ENCODE assay signal across 8 cellular contexts in genomic region chr6:131182991-131183425, GRCh38. TPM values are rescaled to one million over a fixed set of nuclear protein-coding genes. Genes with fewer than 3 reads are reported as not detected.
A peak's percentile ranks its signal among the peaks of the same experiment; 100 is the strongest.
DNase-seq lines count a peak whose midpoint lies in the region; ATAC-seq and TF ChIP-seq lines count a peak whose summit lies in the region.

No MANE protein-coding gene starts in this region.

- in situ Hi-C loops in brain microvascular endothelial cell (cut with HindIII; ENCODE audit: low pct_ligation_motif_present, low sequenced_read_pairs): no loop called here

- WGBS in lung, 2 donors: 18 to 36% methylated on average over 5 of the region's 5 CpGs

- no peak overlapping the region for H3K4me3 ChIP-seq in OCI-LY1 (ENCODE audit: low read depth, low read length, poor library complexity, severe bottlenecking)
- no peak overlapping the region for H3K4me3 ChIP-seq in brain microvascular endothelial cell (ENCODE audit: low read depth, low read length)
- no peak overlapping the region for H3K4me3 ChIP-seq in lung

- H3K9me3 ChIP-seq in OCI-LY1 (ENCODE audit: low read length) (no peaks in the 10 kb centered on the region), lung (ENCODE audit: control insufficient read depth in 2 of 2, insufficient read depth in 1 of 2, low read length in 1 of 2) (no peaks in the 10 kb centered on the region)

- peak; percentile 48 for TF ChIP-seq CTCF in OCI-LY1 (IDR thresholded peaks at IDR 0.05; ENCODE audit: low read length)
- TF ChIP-seq CTCF in brain microvascular endothelial cell (IDR thresholded peaks at IDR 0.05; ENCODE audit: low read depth, low read length, missing control alignments): peak; percentile 64
- TF ChIP-seq CTCF in lung (IDR thresholded peaks at IDR 0.05; ENCODE audit: control extremely low read depth, extremely low read depth): peak; percentile 24

- H3F3A ChIP-seq in OCI-LY1 (ENCODE audit: insufficient read depth, low read length): no peaks in the 10 kb centered on the region

- ATAC-seq in GM21737 (IDR thresholded peaks at IDR 0.05; ENCODE audit: unreplicated experiment) (peak; percentile 64), lung (ENCODE audit: insufficient read depth, low FRiP score) (no peak), HG02610 (IDR thresholded peaks at IDR 0.05; ENCODE audit: unreplicated experiment) (no peak)

- H3K79me2 ChIP-seq in OCI-LY1 (ENCODE audit: insufficient read depth, low read length): no peaks in the 10 kb centered on the region

- peak; percentile 1 for DNase-seq in COR-L47 (lab: John Stamatoyannopoulos, UW)
- peak; percentile 22 for DNase-seq in brain microvascular endothelial cell
- DNase-seq in lung (ENCODE audit: low spot score): no peak
- DNase-seq in GM19240 (ENCODE audit: insufficient read length, low spot score): no peak
- DNase-seq in 8988T: no peak

- no peak overlapping the region for H2AFZ ChIP-seq in OCI-LY1 (ENCODE audit: low read length)

- no peaks in the 10 kb centered on the region for H3K4me1 ChIP-seq in OCI-LY1 (ENCODE audit: insufficient read depth, low read length, severe bottlenecking)
- no peaks in the 10 kb centered on the region for H3K4me1 ChIP-seq in lung (ENCODE audit: control insufficient read depth in 2 of 2, insufficient read depth in 2 of 2, low read length in 2 of 2)

- no peaks in the 10 kb centered on the region for H3K9me2 ChIP-seq in OCI-LY1 (ENCODE audit: low read depth, low read length)

- no peak overlapping the region for H3K27ac ChIP-seq in OCI-LY1 (ENCODE audit: low read depth, low read length, poor library complexity, severe bottlenecking)
- H3K27ac ChIP-seq in brain microvascular endothelial cell: no peak overlapping the region
- H3K27ac ChIP-seq in lung (ENCODE audit: low read depth in 1 of 2, low read length in 1 of 2): no peak overlapping the region

- no peaks in the 10 kb centered on the region for H3K36me3 ChIP-seq in OCI-LY1 (ENCODE audit: insufficient read depth, low read length)
- no peaks in the 10 kb centered on the region for H3K36me3 ChIP-seq in brain microvascular endothelial cell (replicated peaks)
- peaks cover 3 to 13% of the 10 kb centered on the region in 2 donors for H3K36me3 ChIP-seq in lung (ENCODE audit: control insufficient read depth in 2 of 2, insufficient read depth in 2 of 2, low read length in 2 of 2)

- no peaks in the 10 kb centered on the region for H4K20me1 ChIP-seq in OCI-LY1 (ENCODE audit: insufficient read depth, low read length)

- no peak overlapping the region for H3K9ac ChIP-seq in OCI-LY1 (ENCODE audit: low read length)

- H3K4me2 ChIP-seq in OCI-LY1 (ENCODE audit: low read length): no peak overlapping the region

- H3K27me3 ChIP-seq in OCI-LY1 (ENCODE audit: insufficient read depth, low read length) (no peaks in the 10 kb centered on the region), brain microvascular endothelial cell (replicated peaks) (no peaks in the 10 kb centered on the region), lung (ENCODE audit: control insufficient read depth, insufficient read depth) (no peaks in the 10 kb centered on the region)

RNA-seq across cellular contexts. Expression of gene AKAP7, which starts 47.7 kb away (rescaled TPM):
- 10 to 100 TPM; 12.5 to 25.0 TPM for total RNA-seq in lung
- polyA plus RNA-seq in lung: 1 to 10 TPM; 4.2 to 4.7 TPM

Comparison
In these comparisons a context has a peak if more than half of its experiments do, and no peak if none do; other contexts are left out.
1. DNase-seq: peak in COR-L47 (single experiment) and brain microvascular endothelial cell (single experiment); none in lung (single experiment), GM19240 (single experiment) and 8988T (single experiment).
2. Peak in every context shown above with its lines, with median percentiles within 50 percentile points of each other: CTCF ChIP-seq.